9 cellular contexts compared by ENCODE assay signal in the genomic region with DNA sequence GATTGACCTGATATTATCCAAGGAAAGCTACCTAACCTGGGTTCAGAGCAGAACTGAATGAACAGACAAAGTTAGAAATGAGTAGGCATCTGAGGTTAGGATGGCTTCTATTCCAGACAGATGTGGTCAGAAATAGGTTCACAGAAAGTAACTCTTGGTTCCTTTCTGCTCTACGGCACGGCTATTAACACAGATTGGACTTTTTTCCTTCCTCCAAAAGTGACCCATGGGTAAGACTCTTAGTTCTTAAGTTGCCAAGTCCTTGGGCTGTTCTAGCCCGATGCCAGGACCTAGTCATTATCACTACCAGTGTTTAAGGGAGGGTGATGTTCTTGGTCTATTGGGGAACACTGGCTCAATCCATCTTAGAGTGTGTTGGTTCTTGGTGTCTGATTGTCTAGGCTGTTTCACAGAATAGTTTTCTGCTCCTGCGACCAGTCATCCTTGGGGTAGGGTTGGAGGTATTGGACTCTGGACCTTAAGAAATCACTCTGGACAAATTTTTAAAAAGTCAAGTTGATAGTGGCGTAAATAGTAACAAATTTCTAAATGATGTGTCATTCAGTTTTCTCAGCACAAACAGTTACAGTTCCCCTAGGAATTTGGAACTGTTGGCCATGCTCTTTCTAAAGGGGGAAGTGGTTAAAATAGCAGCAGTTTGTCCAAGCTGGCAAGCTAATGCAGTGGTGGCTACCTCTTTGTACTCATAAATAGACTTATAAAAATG.
DNase-seq lines count a peak whose midpoint lies in the region; ATAC-seq and TF ChIP-seq lines count a peak whose summit lies in the region.
"Had no signal": no experiment of that assay in that cellular context is flagged by ENCODE, and none has a peak within 500 bp of the region (broad histone marks: within the 10 kb centered on the region; RNA-seq: fewer than 3 reads in every experiment).

No MANE protein-coding gene starts in this region.

- no peaks in the 10 kb centered on the region for H3K9me3 Mint-ChIP-seq in activated naive CD8-positive, alpha-beta T cell treated with anti-CD3 and anti-CD28 coated beads, Interleukin-2, amount 50 U/mL, for 24 hours
- H3K9me3 Mint-ChIP-seq in activated naive CD8-positive, alpha-beta T cell treated with anti-CD3 and anti-CD28 coated beads for 36 hours, result no peaks in the 10 kb centered on the region

- no peak overlapping the region for H3K27ac ChIP-seq in upper lobe of left lung

- H3K36me3 ChIP-seq in upper lobe of left lung, result no peaks in the 10 kb centered on the region
- H3K36me3 ChIP-seq: BE2C had no signal

- peaks cover 2% of the 10 kb centered on the region for H3K27me3 Mint-ChIP-seq in activated naive CD8-positive, alpha-beta T cell treated with anti-CD3 and anti-CD28 coated beads, Interleukin-2, amount 50 U/mL, for 24 hours
- H3K27me3 Mint-ChIP-seq in activated naive CD8-positive, alpha-beta T cell treated with anti-CD3 and anti-CD28 coated beads for 36 hours, result peaks cover 4% of the 10 kb centered on the region

- WGBS in upper lobe of left lung, 2 donors, result 67 to 80% methylated on average over 4 of the region's 5 CpGs

- H3K27ac Mint-ChIP-seq in activated naive CD8-positive, alpha-beta T cell treated with anti-CD3 and anti-CD28 coated beads, Interleukin-2, amount 50 U/mL, for 24 hours, result no peak overlapping the region
- H3K27ac Mint-ChIP-seq in activated naive CD8-positive, alpha-beta T cell treated with anti-CD3 and anti-CD28 coated beads for 36 hours, result no peak overlapping the region

- no peak overlapping the region for H3K4me3 Mint-ChIP-seq in activated naive CD8-positive, alpha-beta T cell treated with anti-CD3 and anti-CD28 coated beads, Interleukin-2, amount 50 U/mL, for 24 hours
- H3K4me3 Mint-ChIP-seq in activated naive CD8-positive, alpha-beta T cell treated with anti-CD3 and anti-CD28 coated beads for 36 hours, result no peak overlapping the region

- H3K4me1 Mint-ChIP-seq in activated naive CD8-positive, alpha-beta T cell treated with anti-CD3 and anti-CD28 coated beads, Interleukin-2, amount 50 U/mL, for 24 hours, result peaks cover 21% of the 10 kb centered on the region
- H3K4me1 Mint-ChIP-seq in activated naive CD8-positive, alpha-beta T cell treated with anti-CD3 and anti-CD28 coated beads for 36 hours, result peaks cover 15% of the 10 kb centered on the region

- TF ChIP-seq EP300 in upper lobe of left lung (IDR thresholded peaks at IDR 0.05), result no peak

- TF ChIP-seq POLR2A in upper lobe of left lung (IDR thresholded peaks at IDR 0.05), result no peak

- no peaks in the 10 kb centered on the region for H3K36me3 Mint-ChIP-seq in activated naive CD8-positive, alpha-beta T cell treated with anti-CD3 and anti-CD28 coated beads, Interleukin-2, amount 50 U/mL, for 24 hours (ENCODE audit: low read depth)
- H3K36me3 Mint-ChIP-seq in activated naive CD8-positive, alpha-beta T cell treated with anti-CD3 and anti-CD28 coated beads for 36 hours, result no peaks in the 10 kb centered on the region

- H3K27me3 ChIP-seq in upper lobe of left lung, result no peaks in the 10 kb centered on the region
- H3K27me3 ChIP-seq: BE2C had no signal

- no peak for TF ChIP-seq CTCF in fibroblast of pulmonary artery (IDR thresholded peaks at IDR 0.05; ENCODE audit: low read length, missing control alignments)
- TF ChIP-seq CTCF in upper lobe of left lung (IDR thresholded peaks at IDR 0.05), result no peak

- H3K9me3 ChIP-seq in upper lobe of left lung, result no peaks in the 10 kb centered on the region
- H3K9me3 ChIP-seq: BE2C had no signal

- no peak for DNase-seq in activated naive CD8-positive, alpha-beta T cell treated with anti-CD3 and anti-CD28 coated beads, Interleukin-2, amount 50 U/mL, for 24 hours
- no peak for DNase-seq in activated naive CD8-positive, alpha-beta T cell treated with anti-CD3 and anti-CD28 coated beads for 36 hours
- DNase-seq in HS-5 (ENCODE audit: low read depth) (peak; percentile 46), fibroblast of pulmonary artery (ENCODE audit: low read depth) (peak; percentile 58), upper lobe of left lung (no peak), activated gamma-delta T cell treated with Interleukin-2 at 50 U/mL for 16 hours (no peak), NCI-H2227 treated with DMSO at 0.1 percent for 48 hours (lab: John Stamatoyannopoulos, UW) (no peak)
- DNase-seq: BE2C had no signal

- no peaks in the 10 kb centered on the region for H3K4me1 ChIP-seq in upper lobe of left lung
- H3K4me1 ChIP-seq: BE2C had no signal

- ATAC-seq in activated naive CD8-positive, alpha-beta T cell treated with anti-CD3 and anti-CD28 coated beads, Interleukin-2, amount 50 U/mL, for 24 hours, result peak; percentile 57
- ATAC-seq in upper lobe of left lung (ENCODE audit: low FRiP score in 2 of 2) (peak; percentile 55 to 86), HG03439 (IDR thresholded peaks at IDR 0.05; ENCODE audit: unreplicated experiment) (no peak)

- no peak overlapping the region for H3K4me3 ChIP-seq in fibroblast of pulmonary artery (replicated peaks; ENCODE audit: low read depth, low read length)
- H3K4me3 ChIP-seq in upper lobe of left lung, result no peak overlapping the region

Comparison
In these comparisons a context has a peak if more than half of its experiments do, and no peak if none do; other contexts are left out.
1. DNase-seq: peak in HS-5 (single experiment) and fibroblast of pulmonary artery (single experiment); none in activated naive CD8-positive, alpha-beta T cell treated with anti-CD3 and anti-CD28 coated beads, Interleukin-2, amount 50 U/mL, for 24 hours (single experiment), activated naive CD8-positive, alpha-beta T cell treated with anti-CD3 and anti-CD28 coated beads for 36 hours (single experiment), upper lobe of left lung (0 of 2), activated gamma-delta T cell treated with Interleukin-2 at 50 U/mL for 16 hours (single experiment) and NCI-H2227 treated with DMSO at 0.1 percent for 48 hours (single experiment).